8 cellular contexts compared by ENCODE assay signal in the genomic region with DNA sequence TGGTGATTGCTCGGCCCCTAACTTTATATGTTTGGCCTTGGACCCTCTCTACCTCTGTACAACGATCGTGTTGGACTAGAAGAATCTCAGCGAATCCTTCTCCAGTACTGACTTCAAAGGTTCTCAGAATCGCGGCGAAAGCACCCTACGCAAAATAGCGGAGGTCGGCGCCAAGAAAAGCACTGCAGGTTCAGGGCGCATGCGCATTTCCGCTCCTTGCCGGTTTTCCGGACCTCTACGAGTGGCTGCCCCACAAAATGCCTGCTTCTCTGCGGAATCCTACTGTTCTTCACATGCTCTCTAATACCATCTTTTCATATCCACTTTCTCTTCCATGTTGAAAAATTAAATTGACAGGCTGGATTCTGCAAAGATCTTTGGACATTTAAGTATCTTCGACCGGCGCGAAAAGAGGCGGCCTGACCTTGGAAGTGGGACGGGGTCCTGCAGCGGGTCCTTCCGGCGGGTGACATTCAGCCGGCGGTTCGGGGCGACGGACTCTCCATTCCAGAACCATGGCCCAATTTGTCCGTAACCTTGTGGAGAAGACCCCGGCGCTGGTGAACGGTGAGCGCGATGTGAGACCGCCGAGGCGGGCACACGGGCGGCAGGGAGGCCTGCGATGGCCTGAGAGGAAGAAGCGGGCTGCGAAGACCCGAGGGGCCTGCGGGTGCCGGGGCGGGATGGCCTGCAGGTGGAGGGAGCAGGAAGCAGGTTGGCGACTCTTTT. TPM values are rescaled to one million over a fixed set of nuclear protein-coding genes. Genes with fewer than 3 reads are reported as not detected.
DNase-seq lines count a peak whose midpoint lies in the region; ATAC-seq and TF ChIP-seq lines count a peak whose summit lies in the region.

A gene with protein sequence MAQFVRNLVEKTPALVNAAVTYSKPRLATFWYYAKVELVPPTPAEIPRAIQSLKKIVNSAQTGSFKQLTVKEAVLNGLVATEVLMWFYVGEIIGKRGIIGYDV (plus strand): TSS at position 456 of the 729 bp plus-strand sequence. CDS start 60 bp downstream, at position 516.

- H3K9me3 Mint-ChIP-seq in activated T-helper 17 cell treated with anti-CD3 and anti-CD28 coated beads, Interleukin-2, amount 50 U/mL, for 72 hours = no peaks in the 10 kb centered on the region
- H3K9me3 Mint-ChIP-seq in naive thymus-derived CD8-positive, alpha-beta T cell = no peaks in the 10 kb centered on the region
- no peaks in the 10 kb centered on the region for H3K9me3 Mint-ChIP-seq in stimulated activated naive B cell treated with anti-CD40 and anti-IgM and Interleukin-4, amounts not matched to agents 10 μg/mL and 1 μg/mL and 100 μg/mL, for 72 hours

- peak within 1 kb of the TSS; percentile 99 for H3K27ac Mint-ChIP-seq in activated T-helper 17 cell treated with anti-CD3 and anti-CD28 coated beads, Interleukin-2, amount 50 U/mL, for 72 hours
- peak within 1 kb of the TSS; percentile 99 to 100 (median 100) for H3K27ac Mint-ChIP-seq in naive thymus-derived CD8-positive, alpha-beta T cell
- peak within 1 kb of the TSS; percentile 100 for H3K27ac Mint-ChIP-seq in stimulated activated naive B cell treated with anti-CD40 and anti-IgM and Interleukin-4, amounts not matched to agents 10 μg/mL and 1 μg/mL and 100 μg/mL, for 72 hours

- peaks cover 31% of the 10 kb centered on the region for H3K4me1 Mint-ChIP-seq in activated T-helper 17 cell treated with anti-CD3 and anti-CD28 coated beads, Interleukin-2, amount 50 U/mL, for 72 hours
- peaks cover 31 to 74% (median 62%) of the 10 kb centered on the region in 4 donors for H3K4me1 Mint-ChIP-seq in naive thymus-derived CD8-positive, alpha-beta T cell
- H3K4me1 Mint-ChIP-seq in stimulated activated naive B cell treated with anti-CD40 and anti-IgM and Interleukin-4, amounts not matched to agents 10 μg/mL and 1 μg/mL and 100 μg/mL, for 72 hours = peaks cover 24 to 50% of the 10 kb centered on the region in 2 donors

- DNase-seq in Caki2 (ENCODE audit: low read depth) (peak; percentile 89), LNCaP clone FGC (ENCODE audit: low read depth) (peak; percentile 72), RPMI8226 (peak; percentile 97), fibroblast of mammary gland (ENCODE audit: low read depth) (peak; percentile 88)
- DNase-seq in naive thymus-derived CD8-positive, alpha-beta T cell = peak; percentile 87 to 98 (median 93)
- DNase-seq in stimulated activated naive B cell treated with anti-CD40 and anti-IgM and Interleukin-4, amounts not matched to agents 10 μg/mL and 1 μg/mL and 100 μg/mL, for 72 hours = peak; percentile 88

- no peaks in the 10 kb centered on the region for H3K27me3 Mint-ChIP-seq in activated T-helper 17 cell treated with anti-CD3 and anti-CD28 coated beads, Interleukin-2, amount 50 U/mL, for 72 hours
- no peaks in the 10 kb centered on the region for H3K27me3 Mint-ChIP-seq in naive thymus-derived CD8-positive, alpha-beta T cell
- H3K27me3 Mint-ChIP-seq in stimulated activated naive B cell treated with anti-CD40 and anti-IgM and Interleukin-4, amounts not matched to agents 10 μg/mL and 1 μg/mL and 100 μg/mL, for 72 hours = no peaks in the 10 kb centered on the region

- peak within 1 kb of the TSS; percentile 92 for H3K4me3 Mint-ChIP-seq in activated T-helper 17 cell treated with anti-CD3 and anti-CD28 coated beads, Interleukin-2, amount 50 U/mL, for 72 hours
- H3K4me3 Mint-ChIP-seq in naive thymus-derived CD8-positive, alpha-beta T cell = peak within 1 kb of the TSS; percentile 89 to 99 (median 96)
- H3K4me3 Mint-ChIP-seq in stimulated activated naive B cell treated with anti-CD40 and anti-IgM and Interleukin-4, amounts not matched to agents 10 μg/mL and 1 μg/mL and 100 μg/mL, for 72 hours = peak within 1 kb of the TSS; percentile 95 to 97

- peak within 1 kb of the TSS; percentile 93 for H3K4me3 ChIP-seq in LNCaP clone FGC (ENCODE audit: low read depth, low read length)
- peak within 1 kb of the TSS; percentile 96 for H3K4me3 ChIP-seq in fibroblast of mammary gland (ENCODE audit: control insufficient read depth, low read depth, low read length)

- H3K36me3 Mint-ChIP-seq in activated T-helper 17 cell treated with anti-CD3 and anti-CD28 coated beads, Interleukin-2, amount 50 U/mL, for 72 hours (ENCODE audit: low read depth) = peaks cover 90% of the 10 kb centered on the region
- H3K36me3 Mint-ChIP-seq in naive thymus-derived CD8-positive, alpha-beta T cell = peaks cover 0 to 37% (median 0%) of the 10 kb centered on the region in 3 donors
- peaks cover 9 to 36% of the 10 kb centered on the region in 2 donors for H3K36me3 Mint-ChIP-seq in stimulated activated naive B cell treated with anti-CD40 and anti-IgM and Interleukin-4, amounts not matched to agents 10 μg/mL and 1 μg/mL and 100 μg/mL, for 72 hours

- in situ Hi-C loops in Caki2 (cut with HindIII; ENCODE audit: low pct_unique_long_range_greater_than_20kb, low sequenced_read_pairs) = no loop called here

- TF ChIP-seq CTCF in LNCaP clone FGC (IDR thresholded peaks at IDR 0.05; ENCODE audit: control insufficient read depth, extremely low read depth, insufficient read depth) = no peak
- TF ChIP-seq CTCF in fibroblast of mammary gland (conservative IDR thresholded peaks at IDR 0.05; ENCODE audit: control insufficient read depth, insufficient read depth, low read depth, low read length) = no peak

- POLR2A ChIA-PET in naive thymus-derived CD8-positive, alpha-beta T cell (lab: Charles Lee) = interaction anchor here (0.5 to 4.3 kb wide), 7 partner anchors 34 to 622 kb away, joined by 3 to 43 read pairs (median 5); a partner anchor contains a TSS

- peak; percentile 52 for ATAC-seq in GM21576 (IDR thresholded peaks at IDR 0.05; ENCODE audit: unreplicated experiment)
- peak; percentile 72 for ATAC-seq in activated T-helper 17 cell treated with anti-CD3 and anti-CD28 coated beads, Interleukin-2, amount 50 U/mL, for 72 hours (replicated peaks)
- ATAC-seq in naive thymus-derived CD8-positive, alpha-beta T cell = peak; percentile 56 to 59
- peak; percentile 77 to 84 for ATAC-seq in stimulated activated naive B cell treated with anti-CD40 and anti-IgM and Interleukin-4, amounts not matched to agents 10 μg/mL and 1 μg/mL and 100 μg/mL, for 72 hours (replicated peaks)

RNA-seq across cellular contexts. Expression of the gene that starts here (rescaled TPM):
- total RNA-seq in Caki2 (2014; rRNA removed; shearing (Covaris generic); ENCODE audit: low replicate concordance) = 126 and 158 TPM in 2 replicates
- total RNA-seq in activated T-helper 17 cell treated with anti-CD3 and anti-CD28 coated beads, Interleukin-2, amount 50 U/mL, for 72 hours = 100 to 1,000 TPM; 155 to 275 TPM
- total RNA-seq in naive thymus-derived CD8-positive, alpha-beta T cell = 100 to 1,000 TPM; 145 to 172 TPM
- 100 to 1,000 TPM; 649 to 923 (median 790) TPM for polyA plus RNA-seq in naive thymus-derived CD8-positive, alpha-beta T cell

Comparison
In these comparisons a context has a peak if more than half of its experiments do, and no peak if none do; other contexts are left out.
1. Peak in every context shown above with its lines: DNase-seq, ATAC-seq and H3K4me3 ChIP-seq.